ENCODE assay signal across 8 cellular contexts in the genomic region with DNA sequence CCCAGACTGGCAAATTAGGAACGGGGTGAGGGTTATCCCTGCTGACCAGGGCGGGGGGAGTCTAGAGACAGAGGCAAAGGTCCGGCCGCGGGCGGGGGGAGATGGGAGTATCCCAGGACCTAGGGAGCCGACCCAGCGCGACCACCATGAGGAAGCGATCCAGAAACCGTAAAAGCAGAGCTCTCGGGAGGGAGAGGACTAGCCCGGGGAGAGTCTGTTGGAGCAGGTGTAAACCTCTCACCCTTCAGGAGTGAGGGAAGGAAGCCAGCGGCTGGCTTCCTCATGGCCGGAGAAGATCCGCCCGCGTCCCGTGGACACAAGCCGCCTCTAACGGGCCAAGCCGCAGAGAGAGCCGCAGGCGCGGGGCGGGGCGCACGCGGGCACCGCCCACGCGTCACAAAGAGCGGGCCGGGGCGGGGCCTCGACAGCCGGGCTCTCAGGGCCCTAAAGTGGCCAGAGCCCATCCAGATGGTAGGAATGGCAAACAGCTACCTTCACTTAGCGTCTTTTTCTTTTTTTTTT. TPM values are rescaled to one million over a fixed set of nuclear protein-coding genes. Genes with fewer than 3 reads are reported as not detected.
DNase-seq lines count a peak whose midpoint lies in the region; ATAC-seq, FAIRE-seq and TF ChIP-seq lines count a peak whose summit lies in the region.
"Had no signal": no experiment of that assay in that cellular context is flagged by ENCODE, and none has a peak within 500 bp of the region (broad histone marks: within the 10 kb centered on the region; RNA-seq: fewer than 3 reads in every experiment).

A gene (minus strand): TSS at position 350 of the 522 bp plus-strand sequence. CDS start 66 bp downstream, at position 284.

- peak; percentile 80 for DNase-seq in OCI-LY7 (ENCODE audit: low spot score)
- DNase-seq in dorsolateral prefrontal cortex, result peak; percentile 40 to 92 (median 64)
- DNase-seq in left kidney (ENCODE audit: low read depth, low spot score), result peak; percentile 91
- peak; percentile 29 for DNase-seq in stimulated activated CD4-positive, alpha-beta T cell treated with anti-CD3 and anti-CD28 coated beads, Interleukin-4, amount 100 ng/mL, for 24 hours
- DNase-seq in H54 (ENCODE audit: insufficient read length, low spot score), result no peak

- CTCF ChIA-PET in OCI-LY7 (lab: Charles Lee; ENCODE audit: unreplicated experiment), result interaction anchor here (0.6 kb wide), 1 partner anchor 54 kb away, joined by 3 read pairs; a partner anchor contains a TSS

- H3K4me2 ChIP-seq in OCI-LY7 (ENCODE audit: low read length), result peak within 1 kb of the TSS; percentile 94

- intact Hi-C loops in OCI-LY7 (cut with micrococcal nuclease; ENCODE audit: unreplicated experiment) (no loop called here), dorsolateral prefrontal cortex (cut with DNase I) (no loop called here)

- TF ChIP-seq CTCF in OCI-LY7 (conservative IDR thresholded peaks at IDR 0.05; ENCODE audit: low read length) (no peak), dorsolateral prefrontal cortex (IDR thresholded peaks at IDR 0.05 in 54 of 56, conservative IDR thresholded peaks at IDR 0.05 in 2 of 56; ENCODE audit: low read depth in 1 of 56, partially characterized antibody in 56 of 56) (peak in 5 of 56 donors; percentile 9 to 14 (median 13))

- no peak for FAIRE-seq in H54 (lab: Jason Lieb, UNC)

- peak within 1 kb of the TSS; percentile 63; the same call in 1 of the 2 replicates for H2AFZ ChIP-seq in OCI-LY7 (ENCODE audit: low read length)

- ATAC-seq in GM18867 (IDR thresholded peaks at IDR 0.05; ENCODE audit: unreplicated experiment), result peak; percentile 64
- ATAC-seq in GM21528 (IDR thresholded peaks at IDR 0.05; ENCODE audit: low FRiP score, unreplicated experiment), result no peak

- H3K36me3 ChIP-seq in OCI-LY7 (ENCODE audit: insufficient read depth, low read length), result peaks cover 5% of the 10 kb centered on the region

- no peaks in the 10 kb centered on the region for H3K9me2 ChIP-seq in OCI-LY7 (ENCODE audit: insufficient read depth, low read length)

- BruUV-seq in OCI-LY7 (replicated peaks; lab: Mats Ljungman, UMichigan), result no TSS peak

- peak within 1 kb of the TSS; percentile 72 for H3K4me3 ChIP-seq in OCI-LY7 (ENCODE audit: low read depth, low read length, poor library complexity, severe bottlenecking)
- H3K4me3 ChIP-seq in dorsolateral prefrontal cortex, result peak within 1 kb of the TSS; percentile 16 to 75 (median 60)

- no peak for TF ChIP-seq POLR2A in H54 (IDR thresholded peaks at IDR 0.05; ENCODE audit: low read depth, low read length)

- H3K27ac ChIP-seq in OCI-LY7 (ENCODE audit: low read depth, low read length, poor library complexity, severe bottlenecking) (no peak within 1 kb of the TSS), dorsolateral prefrontal cortex (peak within 1 kb of the TSS in 34 of 59 donors; percentile 4 to 79 (median 47))
- H3K27ac ChIP-seq: VCaP had no signal

- no peaks in the 10 kb centered on the region for H3K79me2 ChIP-seq in OCI-LY7 (ENCODE audit: insufficient read depth, low read depth, low read length)

- no peaks in the 10 kb centered on the region for H3K9me3 ChIP-seq in OCI-LY7 (ENCODE audit: low read length)

- no peaks in the 10 kb centered on the region for H3K27me3 ChIP-seq in dorsolateral prefrontal cortex

- POLR2A ChIA-PET in OCI-LY7 (lab: Charles Lee), result interaction anchor here (0.8 to 1.4 kb wide), 2 partner anchors 15 to 16 kb away, joined by 4 to 5 read pairs; no protein-coding TSS in a partner anchor

- H3K4me1 ChIP-seq in OCI-LY7 (ENCODE audit: insufficient read depth, low read length, poor library complexity, severe bottlenecking), result peaks cover 36% of the 10 kb centered on the region

- H4K20me1 ChIP-seq in OCI-LY7 (ENCODE audit: insufficient read depth, low read length), result no peaks in the 10 kb centered on the region

RNA-seq across cellular contexts. Expression of the gene that starts here (rescaled TPM):
- total RNA-seq in OCI-LY7 (2014; rRNA removed; shearing (Covaris generic)), result 3.6 and 4.4 TPM in 2 replicates
- total RNA-seq in OCI-LY7 (2022) (9.3 and 9.4 TPM in 2 replicates), dorsolateral prefrontal cortex (1 to 10 TPM in 108 of 120 experiments, under 1 TPM in 11, not detected in 1; 0.40 to 8.0 (median 2.0) TPM)
